ENCODE assay signal across 8 cellular contexts in genomic region chr4:94451669-94452475, GRCh38. TPM values are rescaled to one million over a fixed set of nuclear protein-coding genes. Genes with fewer than 3 reads are reported as not detected.
A peak's percentile ranks its signal among the peaks of the same experiment; 100 is the strongest.
DNase-seq lines count a peak whose midpoint lies in the region; ATAC-seq and TF ChIP-seq lines count a peak whose summit lies in the region.

PDLIM5 (plus strand) TSS chr4:94451942; CDS start chr4:94455289, 3,347 bp downstream.

- H3K27ac ChIP-seq in adipose tissue (ENCODE audit: low read depth, low read length) (peak within 1 kb of the TSS; percentile 79), heart left ventricle (peak within 1 kb of the TSS; percentile 96 to 100 (median 99)), upper lobe of right lung (peak within 1 kb of the TSS; percentile 96)

- peaks cover 25 to 32% (median 30%) of the 10 kb centered on the region in 3 donors for H3K4me1 Mint-ChIP-seq in T-cell

- H3K27me3 Mint-ChIP-seq in T-cell: peaks cover 20 to 24% of the 10 kb centered on the region in 2 donors

- H3K9me3 ChIP-seq in heart left ventricle (no peaks in the 10 kb centered on the region), upper lobe of right lung (no peaks in the 10 kb centered on the region)

- WGBS in adipose tissue, 3 donors: 0 to 1% (median 1%) methylated on average over 80 to 89 of the region's 89 CpGs
- 0 to 1% (median 0%) methylated on average over 43 to 89 of the region's 89 CpGs for WGBS in heart left ventricle, 4 donors

- H3K4me3 Mint-ChIP-seq in T-cell: peak within 1 kb of the TSS; percentile 86 to 87 (median 86)

- H3K9me3 Mint-ChIP-seq in T-cell: no peaks in the 10 kb centered on the region

- TF ChIP-seq CTCF in GM12875 (IDR thresholded peaks at IDR 0.05; ENCODE audit: borderline replicate concordance, insufficient read depth, low read depth, low read length) (no peak), heart left ventricle (IDR thresholded peaks at IDR 0.05) (peak in 1 of 12 donors; percentile 3), upper lobe of right lung (IDR thresholded peaks at IDR 0.05) (no peak)

- peak in 1 of 2 donors; percentile 98 for TF ChIP-seq POLR2A in heart left ventricle (IDR thresholded peaks at IDR 0.05)

- intact Hi-C loops in heart left ventricle (cut with DNase I): loop anchor here (2.0 to 10.0 kb wide), 14 partner anchors 39 to 150 kb away; no protein-coding TSS in a partner anchor
- intact Hi-C loops in posterior vena cava (cut with DNase I): no loop called here
- intact Hi-C loops in upper lobe of right lung (cut with DNase I): no loop called here

- POLR2A ChIA-PET in T-cell (lab: Charles Lee): interaction anchor here (0.7 to 1.4 kb wide), 3 partner anchors 9 to 195 kb away, joined by 3 to 5 read pairs (median 3); no protein-coding TSS in a partner anchor

- CTCF ChIA-PET in T-cell (lab: Charles Lee): interaction anchor here in 1 of 2 donors (0.6 to 2.0 kb wide), 2 partner anchors 45 to 170 kb away, joined by 3 to 5 read pairs; no protein-coding TSS in a partner anchor

- peak within 1 kb of the TSS; percentile 51 to 78 for H3K27ac Mint-ChIP-seq in T-cell

- DNase-seq in NCI-H1092 treated with DMSO at 0.1 percent for 48 hours (lab: John Stamatoyannopoulos, UW) (peak; percentile 88), T-cell (peak; percentile 73 to 91 (median 84)), heart left ventricle (peak; percentile 93 to 96 (median 94)), posterior vena cava (ENCODE audit: low spot score) (peak; percentile 97), upper lobe of right lung (peak; percentile 94)

- ATAC-seq in HG02623 (IDR thresholded peaks at IDR 0.05; ENCODE audit: unreplicated experiment) (peak; percentile 94), T-cell (replicated peaks in 1 of 4) (peak; percentile 96 to 98 (median 96)), heart left ventricle (peak; percentile 86 to 96 (median 92)), upper lobe of right lung (peak; percentile 99)

- H3K36me3 ChIP-seq in heart left ventricle: peaks cover 0 to 19% (median 15%) of the 10 kb centered on the region in 9 donors
- peaks cover 12% of the 10 kb centered on the region for H3K36me3 ChIP-seq in upper lobe of right lung

- peak within 1 kb of the TSS; percentile 98 for H3K4me3 ChIP-seq in GM12875 (ENCODE audit: low read depth, low read length)
- H3K4me3 ChIP-seq in heart left ventricle: peak within 1 kb of the TSS; percentile 67 to 99 (median 92)
- peak within 1 kb of the TSS; percentile 96 for H3K4me3 ChIP-seq in upper lobe of right lung

- H3K27me3 ChIP-seq in heart left ventricle (no peaks in the 10 kb centered on the region), upper lobe of right lung (no peaks in the 10 kb centered on the region)

- H3K36me3 Mint-ChIP-seq in T-cell: no peaks in the 10 kb centered on the region

- H3K4me1 ChIP-seq in heart left ventricle (peaks cover 0 to 46% (median 18%) of the 10 kb centered on the region in 12 donors), upper lobe of right lung (peaks cover 10% of the 10 kb centered on the region)

RNA-seq across cellular contexts. Expression of gene PDLIM5, which starts in this region (rescaled TPM):
- total RNA-seq in T-cell: 10 to 100 TPM; 27.1 to 32.0 (median 29.6) TPM
- 10 to 100 TPM; 13.2 to 48.3 (median 27.3) TPM for polyA plus RNA-seq in adipose tissue
- 1,000 to 10,000 TPM in 7 of 9 donors, 100 to 1,000 TPM in 2; 814 to 1,378 (median 1,064) TPM for total RNA-seq in heart left ventricle
- polyA plus RNA-seq in heart left ventricle: 100 to 1,000 TPM; 262 to 648 TPM
- total RNA-seq in posterior vena cava: 100 to 1,000 TPM; 418 to 594 TPM
- total RNA-seq in upper lobe of right lung: 82.8 TPM

Comparison
In these comparisons a context has a peak if more than half of its experiments do, and no peak if none do; other contexts are left out.
1. Peak in every context shown above with its lines: DNase-seq, ATAC-seq, H3K4me3 ChIP-seq and H3K27ac ChIP-seq.
2. RNA of gene PDLIM5 (polyA plus RNA-seq): 262 to 648 TPM in heart left ventricle; 13.2 to 48.3 TPM in adipose tissue; every median in the first group is over 4 times any median in the second.
3. intact Hi-C loops: an anchor here in heart left ventricle (2.0 to 10.0 kb wide); none called in posterior vena cava and upper lobe of right lung.